ENCODE assay signal across 19 cellular contexts in genomic region chr5:2260211-2260985, GRCh38.
"Had no signal": no experiment of that assay in that cellular context is flagged by ENCODE, and none has a peak within 500 bp of the region (broad histone marks: within the 10 kb centered on the region; RNA-seq: fewer than 3 reads in every experiment).

No MANE protein-coding gene starts in this region.

- H3K4me3 Mint-ChIP-seq: naive thymus-derived CD8-positive, alpha-beta T cell; neural progenitor cell had no signal

- H3K36me3 Mint-ChIP-seq: naive thymus-derived CD8-positive, alpha-beta T cell; neural progenitor cell had no signal

- H3K9me3 Mint-ChIP-seq: naive thymus-derived CD8-positive, alpha-beta T cell had no signal

- DNase-seq: cerebellar nuclear complex; colonic mucosa; effector CD8-positive, alpha-beta T cell; heart left ventricle; hippocampal formation; kidney glomerular epithelial cell; mucosa of descending colon; naive thymus-derived CD8-positive, alpha-beta T cell; occipital lobe; psoas muscle; retina; small intestine; stimulated activated CD4-positive, alpha-beta T cell treated with anti-CD3 and anti-CD28 coated beads, Interleukin-12 subunit alpha, Interleukin-12 subunit beta, amount 100 ng/mL, for 4 hours; stimulated activated naive CD4-positive, alpha-beta T cell; stomach; substantia nigra; transverse colon had no signal

- ATAC-seq: esophagus mucosa; heart left ventricle; mucosa of descending colon; naive thymus-derived CD8-positive, alpha-beta T cell; psoas muscle had no signal
